ENCODE assay signal across 2 cellular contexts in the genomic region with DNA sequence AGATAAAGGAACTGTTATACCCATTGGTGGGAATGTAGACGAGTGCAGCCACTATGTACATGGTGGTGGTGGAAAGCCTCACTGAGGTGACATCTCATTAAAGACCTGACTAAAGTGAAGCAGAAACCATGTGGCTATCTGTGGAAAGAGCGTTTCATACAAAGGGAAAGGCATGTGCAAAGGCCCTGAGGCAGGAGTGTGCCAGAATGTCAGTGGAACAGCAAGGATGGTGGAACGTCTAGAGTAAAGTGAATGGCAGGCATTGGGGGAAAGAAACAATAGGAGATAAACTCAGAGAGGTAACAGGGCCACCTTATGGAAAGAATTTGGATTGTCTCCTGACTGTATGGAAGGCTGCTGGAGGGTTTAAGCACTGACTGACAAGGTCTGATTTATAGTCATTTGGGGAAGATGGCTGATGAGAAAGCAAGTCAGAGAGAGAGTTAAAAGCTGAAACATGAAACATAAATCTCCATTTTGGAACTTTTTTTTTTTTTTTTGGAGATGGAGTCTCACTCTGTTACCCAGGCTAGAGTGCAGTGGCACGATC.
A peak's percentile ranks its signal among the peaks of the same experiment; 100 is the strongest.
TF ChIP-seq lines count a peak whose summit lies in the region.

No MANE protein-coding gene starts in this region.

TF ChIP-seq in HEK293T, 16 proteins besides CTCF, POLR2A, EP300 and RAD21 (continued from another document):
- TF ChIP-seq PKNOX1 (IDR thresholded peaks at IDR 0.05) (peak; percentile 73), ARNT (IDR thresholded peaks at IDR 0.05) (no peak), SUZ12 (IDR thresholded peaks at IDR 0.05) (no peak), FOXK2 (IDR thresholded peaks at IDR 0.05) (no peak), L3MBTL2 (conservative IDR thresholded peaks at IDR 0.05) (no peak), BHLHE40 (IDR thresholded peaks at IDR 0.05; ENCODE audit: borderline replicate concordance) (no peak), LEF1 (IDR thresholded peaks at IDR 0.05; ENCODE audit: borderline replicate concordance) (no peak)

TF ChIP-seq in K562, 482 proteins besides CTCF, POLR2A, EP300 and RAD21 (continued from another document):
- TF ChIP-seq, protein P1, sequence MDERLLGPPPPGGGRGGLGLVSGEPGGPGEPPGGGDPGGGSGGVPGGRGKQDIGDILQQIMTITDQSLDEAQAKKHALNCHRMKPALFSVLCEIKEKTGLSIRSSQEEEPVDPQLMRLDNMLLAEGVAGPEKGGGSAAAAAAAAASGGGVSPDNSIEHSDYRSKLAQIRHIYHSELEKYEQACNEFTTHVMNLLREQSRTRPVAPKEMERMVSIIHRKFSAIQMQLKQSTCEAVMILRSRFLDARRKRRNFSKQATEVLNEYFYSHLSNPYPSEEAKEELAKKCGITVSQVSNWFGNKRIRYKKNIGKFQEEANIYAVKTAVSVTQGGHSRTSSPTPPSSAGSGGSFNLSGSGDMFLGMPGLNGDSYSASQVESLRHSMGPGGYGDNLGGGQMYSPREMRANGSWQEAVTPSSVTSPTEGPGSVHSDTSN (CRISPR knock-in tag; IDR thresholded peaks at IDR 0.05; ENCODE audit: low read depth): no peak
- TF ChIP-seq, protein P1 (tag; conservative IDR thresholded peaks at IDR 0.05; ENCODE audit: low read depth): peak; percentile 67
- TF ChIP-seq SIX5 (IDR thresholded peaks at IDR 0.05; ENCODE audit: borderline replicate concordance in 1 of 2, insufficient read depth in 1 of 2, low read depth in 1 of 2, low read length in 2 of 2): no peak
- TF ChIP-seq RBM25 (IDR thresholded peaks at IDR 0.05; ENCODE audit: low read depth, low read length, severe bottlenecking): peak; percentile 66
- peak; percentile 82 for TF ChIP-seq MEIS2 (IDR thresholded peaks at IDR 0.05; ENCODE audit: partially characterized antibody)
- peak; percentile 41; the same call in 1 of the 2 replicates for TF ChIP-seq BCOR (IDR thresholded peaks at IDR 0.05)
